Comparison of ENCODE assay signal across 10 cellular contexts in genomic region chrX:131675596-131676194, GRCh38.
DNase-seq lines count a peak whose midpoint lies in the region; ATAC-seq and TF ChIP-seq lines count a peak whose summit lies in the region.
"Had no signal": no experiment of that assay in that cellular context is flagged by ENCODE, and none has a peak within 500 bp of the region (broad histone marks: within the 10 kb centered on the region; RNA-seq: fewer than 3 reads in every experiment).

No MANE protein-coding gene starts in this region.

- H3K27me3 Mint-ChIP-seq in activated CD4-positive, alpha-beta memory T cell treated with anti-CD3 and anti-CD28 coated beads for 36 hours, result no peaks in the 10 kb centered on the region

- no peak overlapping the region for H3K27ac Mint-ChIP-seq in activated CD4-positive, alpha-beta memory T cell treated with anti-CD3 and anti-CD28 coated beads for 36 hours
- H3K27ac Mint-ChIP-seq: IgD-negative memory B cell had no signal

- no peak overlapping the region for H3K4me3 ChIP-seq in fibroblast of villous mesenchyme (ENCODE audit: low read depth, low read length)
- H3K4me3 ChIP-seq: thoracic aorta had no signal

- peak; percentile 67 for TF ChIP-seq CTCF in fibroblast of villous mesenchyme (IDR thresholded peaks at IDR 0.05; ENCODE audit: insufficient read depth, low read depth, low read length)

- no peak overlapping the region for H3K4me3 Mint-ChIP-seq in activated CD4-positive, alpha-beta memory T cell treated with anti-CD3 and anti-CD28 coated beads for 36 hours
- H3K4me3 Mint-ChIP-seq: IgD-negative memory B cell had no signal

- intact Hi-C loops in activated CD4-positive, alpha-beta memory T cell treated with anti-CD3 and anti-CD28 coated beads for 36 hours (cut with micrococcal nuclease), result loop anchor here (5.0 kb wide), 2 partner anchors 43 to 683 kb away; no protein-coding TSS in a partner anchor

- DNase-seq in D341Med (ENCODE audit: low spot score) (peak; percentile 38), NCI-H748 treated with DMSO at 0.1 percent for 48 hours (lab: John Stamatoyannopoulos, UW) (peak; percentile 34), fibroblast of villous mesenchyme (ENCODE audit: low read depth) (peak; percentile 6), superior temporal gyrus (ENCODE audit: extremely low spot score) (no peak)
- no peak for DNase-seq in activated CD4-positive, alpha-beta memory T cell treated with anti-CD3 and anti-CD28 coated beads for 36 hours

- no peaks in the 10 kb centered on the region for H3K36me3 Mint-ChIP-seq in activated CD4-positive, alpha-beta memory T cell treated with anti-CD3 and anti-CD28 coated beads for 36 hours
- H3K36me3 Mint-ChIP-seq: IgD-negative memory B cell had no signal

- ATAC-seq in GM21390 (IDR thresholded peaks at IDR 0.05; ENCODE audit: unreplicated experiment), result peak; percentile 68
- ATAC-seq in GM18517 (IDR thresholded peaks at IDR 0.05; ENCODE audit: unreplicated experiment), result no peak
- no peak for ATAC-seq in GM21528 (IDR thresholded peaks at IDR 0.05; ENCODE audit: low FRiP score, unreplicated experiment)

- POLR2A ChIA-PET in activated CD4-positive, alpha-beta memory T cell treated with anti-CD3 and anti-CD28 coated beads for 36 hours (lab: Charles Lee), result no interaction called here

- no peaks in the 10 kb centered on the region for H3K9me3 Mint-ChIP-seq in activated CD4-positive, alpha-beta memory T cell treated with anti-CD3 and anti-CD28 coated beads for 36 hours
- H3K9me3 Mint-ChIP-seq: IgD-negative memory B cell had no signal

- CTCF ChIA-PET in activated CD4-positive, alpha-beta memory T cell treated with anti-CD3 and anti-CD28 coated beads for 36 hours (lab: Charles Lee), result interaction anchor here (0.8 to 1.2 kb wide), 3 partner anchors 12 to 41 kb away, joined by 3 to 4 read pairs (median 3); no protein-coding TSS in a partner anchor

- H3K4me1 Mint-ChIP-seq in activated CD4-positive, alpha-beta memory T cell treated with anti-CD3 and anti-CD28 coated beads for 36 hours (ENCODE audit: low read depth), result no peaks in the 10 kb centered on the region
- H3K4me1 Mint-ChIP-seq: IgD-negative memory B cell had no signal

Comparison
In these comparisons a context has a peak if more than half of its experiments do, and no peak if none do; other contexts are left out.
1. DNase-seq: peak in D341Med (single experiment), NCI-H748 treated with DMSO at 0.1 percent for 48 hours (single experiment) and fibroblast of villous mesenchyme (single experiment); none in activated CD4-positive, alpha-beta memory T cell treated with anti-CD3 and anti-CD28 coated beads for 36 hours (single experiment) and superior temporal gyrus (single experiment).